ENCODE assay signal across 1 cellular context in the genomic region with DNA sequence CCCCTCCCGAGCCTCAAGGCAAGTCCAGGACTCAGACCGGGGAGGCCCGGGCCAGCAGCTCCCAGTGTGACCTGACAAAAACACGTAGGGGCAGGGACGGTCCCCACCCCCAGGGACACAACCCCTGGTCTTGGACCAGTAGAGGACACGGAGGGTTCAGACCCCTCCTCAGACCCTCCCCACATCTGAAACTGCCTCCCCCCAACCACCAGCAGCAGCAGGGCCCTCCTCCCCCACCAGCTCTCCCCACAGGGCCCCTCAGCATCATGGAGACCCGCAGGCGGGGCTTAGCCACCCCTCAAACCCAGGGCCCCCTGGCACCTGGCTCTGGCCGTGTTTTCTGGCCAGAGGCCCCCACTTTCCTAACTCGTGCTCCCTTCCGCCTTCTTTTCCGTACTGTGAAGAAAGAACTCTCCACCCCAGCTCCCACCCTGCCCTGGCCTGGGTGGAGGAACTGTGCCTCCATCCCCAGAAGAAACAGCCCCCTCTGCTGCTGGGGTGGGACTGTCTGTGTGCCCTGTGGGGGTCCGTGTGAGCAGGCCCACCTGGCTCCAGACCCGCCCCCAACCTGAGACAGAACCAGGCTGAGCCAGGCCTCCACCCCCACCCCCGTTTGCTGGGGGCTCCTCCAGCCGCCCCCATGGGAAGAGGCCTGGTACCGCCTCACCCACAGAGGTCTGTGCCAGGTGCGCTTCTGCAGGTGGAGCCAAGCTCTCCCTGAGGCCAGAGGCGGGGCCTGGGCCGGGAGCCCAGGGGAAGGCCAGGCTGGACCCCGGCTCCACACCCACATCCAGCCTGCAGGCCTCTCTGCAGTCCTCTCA.
A peak's percentile ranks its signal among the peaks of the same experiment; 100 is the strongest.
TF ChIP-seq lines count a peak whose summit lies in the region.

No MANE protein-coding gene starts in this region.

TF ChIP-seq in HepG2, 621 proteins besides CTCF, POLR2A, EP300 and RAD21:
- TF ChIP-seq, protein P1, sequence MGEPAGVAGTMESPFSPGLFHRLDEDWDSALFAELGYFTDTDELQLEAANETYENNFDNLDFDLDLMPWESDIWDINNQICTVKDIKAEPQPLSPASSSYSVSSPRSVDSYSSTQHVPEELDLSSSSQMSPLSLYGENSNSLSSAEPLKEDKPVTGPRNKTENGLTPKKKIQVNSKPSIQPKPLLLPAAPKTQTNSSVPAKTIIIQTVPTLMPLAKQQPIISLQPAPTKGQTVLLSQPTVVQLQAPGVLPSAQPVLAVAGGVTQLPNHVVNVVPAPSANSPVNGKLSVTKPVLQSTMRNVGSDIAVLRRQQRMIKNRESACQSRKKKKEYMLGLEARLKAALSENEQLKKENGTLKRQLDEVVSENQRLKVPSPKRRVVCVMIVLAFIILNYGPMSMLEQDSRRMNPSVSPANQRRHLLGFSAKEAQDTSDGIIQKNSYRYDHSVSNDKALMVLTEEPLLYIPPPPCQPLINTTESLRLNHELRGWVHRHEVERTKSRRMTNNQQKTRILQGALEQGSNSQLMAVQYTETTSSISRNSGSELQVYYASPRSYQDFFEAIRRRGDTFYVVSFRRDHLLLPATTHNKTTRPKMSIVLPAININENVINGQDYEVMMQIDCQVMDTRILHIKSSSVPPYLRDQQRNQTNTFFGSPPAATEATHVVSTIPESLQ (CRISPR knock-in tag; conservative IDR thresholded peaks at IDR 0.05) = no peak
- TF ChIP-seq ZNF331 (CRISPR knock-in tag; IDR thresholded peaks at IDR 0.05) (no peak), ZNF350 (CRISPR knock-in tag; IDR thresholded peaks at IDR 0.05; ENCODE audit: borderline replicate concordance, low read depth) (0 out of 2 replicates have a peak, but pooled peaks have one; percentile 24), RBFOX2 (IDR thresholded peaks at IDR 0.05; ENCODE audit: low read depth, low read length) (0 out of 2 replicates have a peak, but pooled peaks have one; percentile 27), ZFX (CRISPR knock-in tag; IDR thresholded peaks at IDR 0.05; ENCODE audit: low read depth) (peak; percentile 14; the same call in 1 of the 2 replicates), ZNF564 (CRISPR knock-in tag; IDR thresholded peaks at IDR 0.05) (no peak), AGO2 (optimal IDR thresholded peaks at IDR 0.05; ENCODE audit: low read depth, low read length) (peak; percentile 95), ZNF598 (CRISPR knock-in tag; IDR thresholded peaks at IDR 0.05; ENCODE audit: borderline replicate concordance) (no peak), AKAP8 (CRISPR knock-in tag; IDR thresholded peaks at IDR 0.05) (no peak), PAF1 (CRISPR knock-in tag; IDR thresholded peaks at IDR 0.05) (peak; percentile 64; the same call in 1 of the 2 replicates), POLR2G (IDR thresholded peaks at IDR 0.05; ENCODE audit: low read depth, low read length) (peak; percentile 11; the same call in 1 of the 2 replicates), RBM22 (optimal IDR thresholded peaks at IDR 0.05; ENCODE audit: low read length) (peak; percentile 77), TOE1 (CRISPR knock-in tag; IDR thresholded peaks at IDR 0.05) (no peak)
